Comparison of ENCODE assay signal across 20 cellular contexts in genomic region chr12:108299516-108299915, GRCh38. TPM values are rescaled to one million over a fixed set of nuclear protein-coding genes. Genes with fewer than 3 reads are reported as not detected.
"Had no signal": no experiment of that assay in that cellular context is flagged by ENCODE, and none has a peak within 500 bp of the region (broad histone marks: within the 10 kb centered on the region; RNA-seq: fewer than 3 reads in every experiment).

No MANE protein-coding gene starts in this region.

- H3K36me3 ChIP-seq: ascending aorta, brain microvascular endothelial cell, neutrophil, ovary, prostate gland, tibial artery, uterus had no signal

- H3K9me3 ChIP-seq: ascending aorta, neutrophil, ovary, prostate gland, tibial artery, uterus had no signal

- H3K4me3 ChIP-seq: ascending aorta, dorsolateral prefrontal cortex, ovary, prostate gland, tibial artery, uterus had no signal

- H3K4me1 Mint-ChIP-seq: stimulated activated naive CD8-positive, alpha-beta T cell treated with anti-CD3 and anti-CD28 coated beads, Interleukin-15, amount 100 ng/mL, for 72 hours had no signal

- H3K27ac ChIP-seq: brain microvascular endothelial cell, neutrophil, ovary, prostate gland, tibial artery had no signal

- H3K4me1 ChIP-seq: prostate gland had no signal

- H3K4me3 Mint-ChIP-seq: activated naive CD4-positive, alpha-beta T cell treated with anti-CD3 and anti-CD28 coated beads, Interleukin-2, amount 50 U/mL, for 24 hours; nephron; stimulated activated naive CD8-positive, alpha-beta T cell treated with anti-CD3 and anti-CD28 coated beads, Interleukin-15, amount 100 ng/mL, for 72 hours; WTC11 had no signal

- ATAC-seq: effector memory CD8-positive, alpha-beta T cell; esophagus mucosa; stimulated activated naive CD8-positive, alpha-beta T cell treated with anti-CD3 and anti-CD28 coated beads, Interleukin-15, amount 100 ng/mL, for 72 hours; WTC11 had no signal

- H3K27ac Mint-ChIP-seq: activated naive CD4-positive, alpha-beta T cell treated with anti-CD3 and anti-CD28 coated beads, Interleukin-2, amount 50 U/mL, for 24 hours; nephron; stimulated activated naive CD8-positive, alpha-beta T cell treated with anti-CD3 and anti-CD28 coated beads, Interleukin-15, amount 100 ng/mL, for 72 hours; WTC11 had no signal

- DNase-seq: activated gamma-delta T cell; activated T-cell treated with anti-CD3 and anti-CD28 coated beads, Interleukin-2, amount 50 U/mL, for 48 hours; brain microvascular endothelial cell; effector memory CD8-positive, alpha-beta T cell; hippocampal formation; midbrain; ovary; stimulated activated naive CD8-positive, alpha-beta T cell treated with anti-CD3 and anti-CD28 coated beads, Interleukin-15, amount 100 ng/mL, for 72 hours; T-helper 1 cell; uterus had no signal

- H3K27me3 ChIP-seq: ascending aorta, brain microvascular endothelial cell, dorsolateral prefrontal cortex, neutrophil, ovary, tibial artery, uterus had no signal

- H3K9me3 Mint-ChIP-seq: activated naive CD4-positive, alpha-beta T cell treated with anti-CD3 and anti-CD28 coated beads, Interleukin-2, amount 50 U/mL, for 24 hours; effector memory CD8-positive, alpha-beta T cell; nephron had no signal

- H3K36me3 Mint-ChIP-seq: activated naive CD4-positive, alpha-beta T cell treated with anti-CD3 and anti-CD28 coated beads, Interleukin-2, amount 50 U/mL, for 24 hours; WTC11 had no signal

RNA-seq across cellular contexts. Expression of gene CMKLR1, which starts 39.6 kb away (rescaled TPM):
- total RNA-seq: endothelial cell of umbilical vein had no signal
